Comparison of ENCODE assay signal across 8 cellular contexts in the genomic region with DNA sequence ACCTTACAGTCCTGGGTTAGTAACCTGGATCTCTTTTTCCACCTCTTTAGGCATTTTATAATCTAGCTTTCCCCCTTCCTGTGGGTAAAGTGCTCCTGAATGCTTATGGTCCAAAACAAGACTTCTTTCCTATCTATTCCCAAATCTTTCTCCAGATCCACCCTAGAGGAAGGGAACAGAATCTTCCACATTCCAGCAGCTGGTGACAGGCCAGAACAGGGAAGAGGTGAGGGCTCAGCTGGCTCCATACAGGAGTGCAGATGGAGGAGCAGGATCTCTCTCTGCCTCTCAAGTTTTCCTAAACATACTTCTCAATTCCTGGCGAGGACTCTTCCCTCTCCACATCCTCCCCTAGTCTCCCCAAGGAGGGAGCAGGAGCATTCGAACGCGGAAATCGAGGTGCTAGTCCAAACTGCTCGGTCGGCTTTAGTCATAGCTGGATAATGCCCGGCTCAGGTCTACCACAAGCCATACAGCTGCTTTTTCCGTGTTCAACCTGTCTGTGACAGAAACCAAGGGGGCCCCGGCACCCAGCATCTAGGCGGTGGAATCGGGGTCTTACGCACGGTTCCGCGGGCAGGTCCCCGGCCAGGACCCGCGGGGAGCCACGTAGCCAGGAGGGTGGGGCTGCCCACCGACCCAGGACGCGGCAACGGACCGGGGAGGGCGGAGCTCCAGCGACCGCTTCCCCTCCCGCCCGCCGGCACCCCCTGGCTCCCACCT. TPM values are rescaled to one million over a fixed set of nuclear protein-coding genes. Genes with fewer than 3 reads are reported as not detected.
DNase-seq lines count a peak whose midpoint lies in the region; ATAC-seq and TF ChIP-seq lines count a peak whose summit lies in the region.

No MANE protein-coding gene starts in this region.

- H3F3A ChIP-seq in Loucy (ENCODE audit: low read depth), result 0 out of 2 replicates have a peak, but pooled peaks cover 7% of the 10 kb centered on the region

- peaks cover 92% of the 10 kb centered on the region for H3K79me2 ChIP-seq in Loucy (ENCODE audit: insufficient read depth, low read length)

- peak overlapping the region; percentile 98 for H3K9ac ChIP-seq in Loucy (ENCODE audit: low read depth, low read length, poor library complexity, severe bottlenecking)

- peak overlapping the region; percentile 9; the same call in 1 of the 2 replicates for H2AFZ ChIP-seq in Loucy (ENCODE audit: low read length)

- H3K9me3 Mint-ChIP-seq in mesothelial cell of epicardium, result no peaks in the 10 kb centered on the region

- H3K4me3 ChIP-seq in Loucy (ENCODE audit: low read length, poor library complexity, severe bottlenecking) (peak overlapping the region; percentile 97), cardiac fibroblast (replicated peaks in 1 of 2; ENCODE audit: low read depth in 2 of 2, low read length in 2 of 2) (peak overlapping the region; percentile 85 to 89)

- peak overlapping the region; percentile 93 for H3K27ac Mint-ChIP-seq in mesothelial cell of epicardium

- peaks cover 4% of the 10 kb centered on the region for H3K27me3 ChIP-seq in Loucy (ENCODE audit: insufficient read depth, low read length, poor library complexity, severe bottlenecking)

- H4K20me1 ChIP-seq in Loucy (ENCODE audit: insufficient read depth, low read length, poor library complexity, severe bottlenecking), result peaks cover 53% of the 10 kb centered on the region

- peaks cover 45% of the 10 kb centered on the region for H3K4me1 Mint-ChIP-seq in mesothelial cell of epicardium

- H3K4me1 ChIP-seq in Loucy (ENCODE audit: insufficient read depth, low read length, poor library complexity, severe bottlenecking), result peaks cover 42% of the 10 kb centered on the region

- H3K27me3 Mint-ChIP-seq in mesothelial cell of epicardium (ENCODE audit: low read depth), result peaks cover 30% of the 10 kb centered on the region

- peak overlapping the region; percentile 99 for H3K4me2 ChIP-seq in Loucy (ENCODE audit: low read depth, low read length, poor library complexity, severe bottlenecking)

- no peaks in the 10 kb centered on the region for H3K9me3 ChIP-seq in Loucy (ENCODE audit: insufficient read depth, low read depth, low read length)

- ATAC-seq in GM18498 (IDR thresholded peaks at IDR 0.05; ENCODE audit: unreplicated experiment) (peak; percentile 40), GM21786 (IDR thresholded peaks at IDR 0.05; ENCODE audit: unreplicated experiment) (peak; percentile 16)

- DNase-seq in cardiac fibroblast (ENCODE audit: low read depth in 2 of 2), result peak; percentile 39 to 49
- DNase-seq in mesothelial cell of epicardium (ENCODE audit: low spot score in 2 of 2, unreplicated experiment in 2 of 2), result no peak
- no peak for DNase-seq in UCSD-AML1 (lab: John Stamatoyannopoulos, UW; ENCODE audit: unreplicated experiment)
- no peak for DNase-seq in NCI-H2227 treated with DMSO at 0.1 percent for 48 hours (lab: John Stamatoyannopoulos, UW)
- DNase-seq in NCI-H2107 (lab: John Stamatoyannopoulos, UW), result no peak

- no peaks in the 10 kb centered on the region for H3K9me2 ChIP-seq in Loucy (replicated peaks; ENCODE audit: low read depth, low read length)

- TF ChIP-seq CTCF in Loucy (conservative IDR thresholded peaks at IDR 0.05; ENCODE audit: low read length), result no peak
- TF ChIP-seq CTCF in cardiac fibroblast (IDR thresholded peaks at IDR 0.05; ENCODE audit: low read depth, low read length), result no peak
- no peak for TF ChIP-seq CTCF in mesothelial cell of epicardium (IDR thresholded peaks at IDR 0.05; ENCODE audit: unreplicated experiment)

- peak overlapping the region; percentile 85 for H3K4me3 Mint-ChIP-seq in mesothelial cell of epicardium

- no peaks in the 10 kb centered on the region for H3K36me3 Mint-ChIP-seq in mesothelial cell of epicardium

- peaks cover 21% of the 10 kb centered on the region; the same call in 1 of the 2 replicates for H3K36me3 ChIP-seq in Loucy (ENCODE audit: insufficient read depth, low read length)

RNA-seq across cellular contexts. Expression of a gene that starts 4.0 kb away (rescaled TPM):
- total RNA-seq in mesothelial cell of epicardium, result 13.7 to 15.4 TPM (median 14.3 TPM) in 3 replicates

RNA-seq across cellular contexts. Expression of a gene that starts 8.6 kb away (rescaled TPM):
- 19.8 to 23.3 TPM (median 20.3 TPM) in 3 replicates for total RNA-seq in mesothelial cell of epicardium

RNA-seq across cellular contexts. Expression of a gene that starts 8.9 kb away (rescaled TPM):
- 0.54 to 1.00 TPM (median 0.83 TPM) in 3 replicates for total RNA-seq in mesothelial cell of epicardium

RNA-seq across cellular contexts. Expression of a gene that starts 14.0 kb away (rescaled TPM):
- total RNA-seq in mesothelial cell of epicardium, result 19.9 to 23.4 TPM (median 23.3 TPM) in 3 replicates

RNA-seq across cellular contexts. Expression of a gene that starts 14.0 kb away (rescaled TPM):
- total RNA-seq in mesothelial cell of epicardium, result 12.9 to 13.6 TPM (median 13.1 TPM) in 3 replicates

Comparison
In these comparisons a context has a peak if more than half of its experiments do, and no peak if none do; other contexts are left out.
1. DNase-seq: peak in cardiac fibroblast (2 of 2); none in mesothelial cell of epicardium (0 of 2), UCSD-AML1 (single experiment), NCI-H2227 treated with DMSO at 0.1 percent for 48 hours (single experiment) and NCI-H2107 (single experiment).